8 cellular contexts compared by ENCODE assay signal in genomic region chr5:6449465-6450158, GRCh38. TPM values are rescaled to one million over a fixed set of nuclear protein-coding genes. Genes with fewer than 3 reads are reported as not detected.
DNase-seq lines count a peak whose midpoint lies in the region; ATAC-seq and TF ChIP-seq lines count a peak whose summit lies in the region.

No MANE protein-coding gene starts in this region.

- POLR2A ChIA-PET in CD4-positive, alpha-beta T cell (lab: Charles Lee) = interaction anchor here (0.5 kb wide), 1 partner anchor 558 kb away, joined by 3 read pairs; no protein-coding TSS in a partner anchor

- TF ChIP-seq CTCF in CD4-positive, alpha-beta T cell (IDR thresholded peaks at IDR 0.05) = no peak
- no peak for TF ChIP-seq CTCF in colonic mucosa (IDR thresholded peaks at IDR 0.05)
- no peak for TF ChIP-seq CTCF in neural cell (IDR thresholded peaks at IDR 0.05; ENCODE audit: poor library complexity, severe bottlenecking)

- peak overlapping the region; percentile 74 for H3K4me3 ChIP-seq in HUES6 (ENCODE audit: low read depth, low read length)
- peak overlapping the region; percentile 38 for H3K4me3 ChIP-seq in colonic mucosa
- H3K4me3 ChIP-seq in neural cell (ENCODE audit: low read length) = peak overlapping the region; percentile 97
- no peak overlapping the region for H3K4me3 ChIP-seq in MG63

- no peak overlapping the region for H3K27ac ChIP-seq in CD4-positive, alpha-beta T cell (ENCODE audit: low read depth, low read length)
- H3K27ac ChIP-seq in HUES6 (ENCODE audit: low read depth, low read length) (no peak overlapping the region), colonic mucosa (no peak overlapping the region), neural cell (ENCODE audit: low read length) (no peak overlapping the region)

- no peak for TF ChIP-seq EP300 in neural cell (conservative IDR thresholded peaks at IDR 0.05; ENCODE audit: poor library complexity, severe bottlenecking)

- H3K9ac ChIP-seq in HUES6 (ENCODE audit: low read length) = no peak overlapping the region
- H3K9ac ChIP-seq in colonic mucosa (ENCODE audit: low read depth in 2 of 2, low read length in 2 of 2) = peak overlapping the region in 1 of 2 donors; percentile 60
- H3K9ac ChIP-seq in neural cell (ENCODE audit: low read length) = peak overlapping the region; percentile 78

- H3K27me3 Mint-ChIP-seq in CD4-positive, alpha-beta T cell = peaks cover 65% of the 10 kb centered on the region

- H3K4me1 ChIP-seq in HUES6 (ENCODE audit: control insufficient read depth, insufficient read depth, low read length) = 0 out of 2 replicates have a peak, but pooled peaks cover 7% of the 10 kb centered on the region
- no peaks in the 10 kb centered on the region for H3K4me1 ChIP-seq in colonic mucosa

- H3K9me2 ChIP-seq in neural cell (ENCODE audit: insufficient read depth, low read length) = no peaks in the 10 kb centered on the region

- peak overlapping the region; percentile 88 for H3K4me3 Mint-ChIP-seq in CD4-positive, alpha-beta T cell

- H3K4me1 Mint-ChIP-seq in CD4-positive, alpha-beta T cell (ENCODE audit: low read depth) = peaks cover 14% of the 10 kb centered on the region

- H4K20me1 ChIP-seq in neural cell (ENCODE audit: insufficient read depth) = peaks cover 5% of the 10 kb centered on the region

- H3F3A ChIP-seq in neural cell (ENCODE audit: insufficient read depth, low read length, poor library complexity, severe bottlenecking) = no peaks in the 10 kb centered on the region

- no peaks in the 10 kb centered on the region for H3K36me3 ChIP-seq in HUES6 (ENCODE audit: control insufficient read depth, insufficient read depth, low read length)
- no peaks in the 10 kb centered on the region for H3K36me3 ChIP-seq in colonic mucosa
- no peaks in the 10 kb centered on the region for H3K36me3 ChIP-seq in neural cell (ENCODE audit: insufficient read depth, low read length)
- no peaks in the 10 kb centered on the region for H3K36me3 ChIP-seq in MG63

- peaks cover 54% of the 10 kb centered on the region for H3K27me3 ChIP-seq in CD4-positive, alpha-beta T cell (ENCODE audit: control insufficient read depth, insufficient read depth, low read length)
- H3K27me3 ChIP-seq in HUES6 (ENCODE audit: control insufficient read depth, insufficient read depth, low read length) = peaks cover 76% of the 10 kb centered on the region
- peaks cover 12% of the 10 kb centered on the region for H3K27me3 ChIP-seq in colonic mucosa
- H3K27me3 ChIP-seq in neural cell (ENCODE audit: insufficient read depth, low read depth, low read length) = peaks cover 4% of the 10 kb centered on the region
- H3K27me3 ChIP-seq in MG63 = peaks cover 43% of the 10 kb centered on the region

- no peaks in the 10 kb centered on the region for H3K9me3 ChIP-seq in CD4-positive, alpha-beta T cell (ENCODE audit: control insufficient read depth, low read length)
- H3K9me3 ChIP-seq in HUES6 (ENCODE audit: control insufficient read depth, insufficient read depth, low read depth, low read length) (no peaks in the 10 kb centered on the region), colonic mucosa (no peaks in the 10 kb centered on the region), neural cell (ENCODE audit: low read length) (no peaks in the 10 kb centered on the region), MG63 (no peaks in the 10 kb centered on the region)

- intact Hi-C loops in CD4-positive, alpha-beta T cell (cut with DNase I, micrococcal nuclease) = no loop called here
- intact Hi-C loops in colonic mucosa (cut with DNase I) = no loop called here

- H3K79me2 ChIP-seq in neural cell (replicated peaks; ENCODE audit: insufficient read depth, low read length) = peaks cover 26% of the 10 kb centered on the region

- no peak for ATAC-seq in CD4-positive, alpha-beta T cell (ENCODE audit: poor library complexity)
- no peak for ATAC-seq in HG03025 (IDR thresholded peaks at IDR 0.05; ENCODE audit: low FRiP score, unreplicated experiment)

- CTCF ChIA-PET in CD4-positive, alpha-beta T cell (lab: Charles Lee) = interaction anchor here (0.7 kb wide), 1 partner anchor 322 kb away, joined by 5 read pairs; no protein-coding TSS in a partner anchor

- no peaks in the 10 kb centered on the region for H3K9me3 Mint-ChIP-seq in CD4-positive, alpha-beta T cell

- H3K36me3 Mint-ChIP-seq in CD4-positive, alpha-beta T cell (ENCODE audit: low read depth) = no peaks in the 10 kb centered on the region

- no peak for DNase-seq in CD4-positive, alpha-beta T cell
- DNase-seq in colonic mucosa (no peak), AG20443 (ENCODE audit: low spot score) (no peak), MG63 (no peak), LoVo (ENCODE audit: low spot score) (no peak)

- H2AFZ ChIP-seq in neural cell (ENCODE audit: low read depth, low read length) = no peak overlapping the region

- H3K27ac Mint-ChIP-seq in CD4-positive, alpha-beta T cell = no peak overlapping the region

- H3K4me2 ChIP-seq in neural cell (ENCODE audit: low read length) = peak overlapping the region; percentile 65

- TF ChIP-seq RAD21 in neural cell (conservative IDR thresholded peaks at IDR 0.05) = no peak

TF ChIP-seq in neural cell, 6 proteins besides CTCF, POLR2A, EP300 and RAD21:
- no peak for TF ChIP-seq POLR2AphosphoS5 (IDR thresholded peaks at IDR 0.05)
- TF ChIP-seq MXI1 (conservative IDR thresholded peaks at IDR 0.05; ENCODE audit: poor library complexity, severe bottlenecking) = no peak
- TF ChIP-seq TAF1 (IDR thresholded peaks at IDR 0.05; ENCODE audit: low read depth) = no peak
- no peak for TF ChIP-seq EZH2 (IDR thresholded peaks at IDR 0.05; ENCODE audit: borderline replicate concordance, insufficient read depth, low read length, poor library complexity, severe bottlenecking)
- TF ChIP-seq SMC3 (conservative IDR thresholded peaks at IDR 0.05; ENCODE audit: poor library complexity) = no peak
- TF ChIP-seq REST (IDR thresholded peaks at IDR 0.05; ENCODE audit: borderline replicate concordance) = no peak

RNA-seq across cellular contexts. Expression of gene UBE2QL1, which starts 1.0 kb away (rescaled TPM):
- total RNA-seq in CD4-positive, alpha-beta T cell = under 1 TPM; 0.33 to 0.45 TPM
- under 1 TPM; 0.12 to 0.35 TPM for total RNA-seq in colonic mucosa
- 12.9 and 13.8 TPM in 2 replicates for polyA plus RNA-seq in neural cell
- polyA minus RNA-seq in neural cell = 14.9 and 15.6 TPM in 2 replicates
- total RNA-seq in MG63 (2014; rRNA removed; shearing (Covaris generic); ENCODE audit: low replicate concordance) = not detected in 2 replicates
